ENCODE assay signal across 1 cellular context in genomic region chr19:10928563-10929401, GRCh38.
TF ChIP-seq lines count a peak whose summit lies in the region.

Gene TIMM29, plus strand, starts transcription at chr19:10928811. Its CDS starts 12 bp downstream, at chr19:10928823.
Gene YIPF2, minus strand, starts transcription at chr19:10928639. Its CDS starts 229 bp downstream, at chr19:10928410.

TF ChIP-seq in GM23338, 12 proteins besides CTCF, POLR2A, EP300 and RAD21:
- no peak for TF ChIP-seq ZNF462 (CRISPR knock-in tag; IDR thresholded peaks at IDR 0.05)
- TF ChIP-seq CREB1 (CRISPR knock-in tag; IDR thresholded peaks at IDR 0.05; ENCODE audit: low read depth): peak; percentile 86
- TF ChIP-seq NANOG (IDR thresholded peaks at IDR 0.05; ENCODE audit: borderline replicate concordance): no peak
- peak; percentile 80 for TF ChIP-seq POLR2AphosphoS5 (IDR thresholded peaks at IDR 0.05; ENCODE audit: low read depth)
- TF ChIP-seq ETS1 (IDR thresholded peaks at IDR 0.05): peak; percentile 83
